1 cellular context compared by ENCODE assay signal in genomic region chr6:6546318-6547110, GRCh38.
A peak's percentile ranks its signal among the peaks of the same experiment; 100 is the strongest.
TF ChIP-seq lines count a peak whose summit lies in the region.

No MANE protein-coding gene starts in this region.

TF ChIP-seq in H1, 55 proteins besides CTCF, POLR2A, EP300 and RAD21 (continued from another document):
- TF ChIP-seq NRF1 (IDR thresholded peaks at IDR 0.05; ENCODE audit: low read depth, low read length) = no peak
- peak; percentile 58 for TF ChIP-seq SUZ12 (IDR thresholded peaks at IDR 0.05; ENCODE audit: low read length)
- TF ChIP-seq JUN (IDR thresholded peaks at IDR 0.05; ENCODE audit: low read depth, low read length) = no peak
- peak; percentile 68; the same call in 1 of the 2 replicates for TF ChIP-seq E2F6 (IDR thresholded peaks at IDR 0.05)
- peak; percentile 85 for TF ChIP-seq KDM4A (IDR thresholded peaks at IDR 0.05; ENCODE audit: low read depth, low read length, severe bottlenecking)
- TF ChIP-seq TAF1 (IDR thresholded peaks at IDR 0.05; ENCODE audit: low read depth, low read length) = peak; percentile 20; the same call in 1 of the 2 replicates
- no peak for TF ChIP-seq TEAD4 (IDR thresholded peaks at IDR 0.05; ENCODE audit: low read depth, low read length)
- TF ChIP-seq HDAC6 (IDR thresholded peaks at IDR 0.05; ENCODE audit: low read depth, low read length) = no peak
- TF ChIP-seq SAP30 (IDR thresholded peaks at IDR 0.05; ENCODE audit: insufficient read depth, insufficient replicate concordance, low read length) = no peak
- no peak for TF ChIP-seq SIRT6 (IDR thresholded peaks at IDR 0.05; ENCODE audit: low read length)
- 0 out of 4 replicates have a peak, but pooled peaks of 1 of the 2 experiments have one; percentile 35 for TF ChIP-seq HDAC2 (IDR thresholded peaks at IDR 0.05; ENCODE audit: borderline replicate concordance in 1 of 2, low read depth in 2 of 2, low read length in 2 of 2)
- TF ChIP-seq CBX8 (IDR thresholded peaks at IDR 0.05; ENCODE audit: borderline replicate concordance, low read depth, low read length) = no peak
- peak; percentile 56; the same call in 1 of the 2 replicates for TF ChIP-seq PHF8 (conservative IDR thresholded peaks at IDR 0.05; ENCODE audit: low read depth, low read length)
- no peak for TF ChIP-seq TCF12 (IDR thresholded peaks at IDR 0.05; ENCODE audit: low read depth, low read length)
- no peak; the same call in 1 of the 2 replicates for TF ChIP-seq CREB1 (IDR thresholded peaks at IDR 0.05)
- TF ChIP-seq SP1 (IDR thresholded peaks at IDR 0.05; ENCODE audit: low read depth, low read length) = no peak
- no peak for TF ChIP-seq KDM1A (IDR thresholded peaks at IDR 0.05; ENCODE audit: borderline replicate concordance, low read length)
- no peak for TF ChIP-seq CBX5 (IDR thresholded peaks at IDR 0.05; ENCODE audit: low read depth, low read length)
- TF ChIP-seq CHD7 (IDR thresholded peaks at IDR 0.05; ENCODE audit: insufficient replicate concordance, low read length) = no peak
- no peak for TF ChIP-seq JUND (IDR thresholded peaks at IDR 0.05; ENCODE audit: low read length)
- TF ChIP-seq ASH2L (IDR thresholded peaks at IDR 0.05; ENCODE audit: low read length) = no peak
- no peak for TF ChIP-seq KDM5A (IDR thresholded peaks at IDR 0.05; ENCODE audit: low read length)
- no peak for TF ChIP-seq ATF2 (IDR thresholded peaks at IDR 0.05; ENCODE audit: low read length)
- TF ChIP-seq EZH2 (IDR thresholded peaks at IDR 0.05; ENCODE audit: low read depth, low read length, severe bottlenecking) = peak; percentile 70
- no peak for TF ChIP-seq BACH1 (IDR thresholded peaks at IDR 0.05; ENCODE audit: low read length)
- no peak for TF ChIP-seq USF2 (IDR thresholded peaks at IDR 0.05; ENCODE audit: low read length)
- TF ChIP-seq MAX (IDR thresholded peaks at IDR 0.05) = peak; percentile 78
- TF ChIP-seq RXRA (IDR thresholded peaks at IDR 0.05; ENCODE audit: insufficient read depth, low read depth, low read length) = no peak
- no peak for TF ChIP-seq POU5F1 (IDR thresholded peaks at IDR 0.05; ENCODE audit: low read depth, low read length)
- no peak for TF ChIP-seq BRCA1 (IDR thresholded peaks at IDR 0.05; ENCODE audit: low read depth, low read length)
- no peak for TF ChIP-seq EGR1 (IDR thresholded peaks at IDR 0.05; ENCODE audit: borderline replicate concordance, low read depth, low read length)
